In the genomic region with DNA sequence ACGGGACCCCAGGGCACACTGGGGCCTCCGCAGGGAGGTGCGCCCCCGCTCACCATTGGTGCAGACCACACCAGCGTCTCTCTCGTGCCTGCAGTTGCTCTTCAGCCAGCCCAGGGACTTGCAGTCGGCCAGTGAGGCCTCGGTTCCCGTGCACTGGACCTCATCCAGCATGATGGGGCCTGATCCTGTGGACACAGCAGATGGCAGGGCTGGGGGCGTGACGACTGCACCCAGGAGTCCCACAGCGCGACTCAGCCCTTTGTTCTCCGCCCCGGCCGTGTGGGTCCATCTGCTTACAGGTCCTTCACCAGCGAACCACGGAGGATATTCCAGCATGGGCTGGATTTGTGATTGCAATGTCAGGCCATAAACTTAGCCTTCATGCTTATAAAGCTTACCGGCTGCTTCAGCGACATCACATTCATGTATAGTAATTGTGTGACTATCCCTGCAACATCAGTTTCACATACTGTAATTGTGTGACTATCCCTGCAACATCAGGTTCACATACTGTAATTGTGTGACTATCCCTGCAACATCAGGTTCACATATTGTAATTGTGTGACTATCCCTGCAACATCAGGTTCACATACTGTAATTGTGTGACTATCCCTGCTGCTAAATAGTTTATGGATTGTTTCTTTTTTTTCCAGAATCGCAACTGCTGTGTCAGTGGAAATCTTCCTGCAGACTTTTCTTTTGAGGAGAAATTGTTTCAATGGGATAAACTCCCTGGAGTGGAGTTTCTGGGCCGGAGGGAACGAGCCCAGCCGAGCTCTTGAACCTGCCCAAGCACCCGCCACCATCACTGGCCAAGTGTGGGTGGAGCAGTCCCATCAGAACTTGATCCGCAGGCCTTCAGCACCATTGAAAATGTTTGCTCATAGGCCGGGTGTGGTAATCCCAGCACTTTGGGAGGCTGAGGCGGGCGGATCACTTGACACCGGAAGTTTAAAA, we compare ENCODE assay signal across 8 cellular contexts. TPM values are rescaled to one million over a fixed set of nuclear protein-coding genes. Genes with fewer than 3 reads are reported as not detected.
DNase-seq lines count a peak whose midpoint lies in the region; ATAC-seq, FAIRE-seq and TF ChIP-seq lines count a peak whose summit lies in the region.

No MANE protein-coding gene starts in this region.

- no peaks in the 10 kb centered on the region for H3K9me3 Mint-ChIP-seq in activated T-helper 1 cell treated with anti-CD3 and anti-CD28 coated beads, Interleukin-12 subunit alpha, Interleukin-12 subunit beta, Interleukin-2, Interleukin-4 antibody, amounts not matched to agents 30 ng/mL and 10 ng/mL and 1 ng/mL, durations not matched to agents 14 hours and 24 hours and 36 hours

- H3K9me3 ChIP-seq in H1 (ENCODE audit: insufficient read depth in 2 of 2, low read depth in 1 of 2, low read length in 1 of 2): no peaks in the 10 kb centered on the region

- no peak overlapping the region for H3K4ac ChIP-seq in H1 (replicated peaks; ENCODE audit: insufficient read length, low read depth, low read length)

- no peak overlapping the region for H3K4me3 ChIP-seq in H1 (ENCODE audit: extremely low read depth in 1 of 4, insufficient read depth in 2 of 4, low read depth in 3 of 4, low read length in 4 of 4)

- no peak overlapping the region for H2AFZ ChIP-seq in H1 (ENCODE audit: low read length)

- no peak overlapping the region for H3K4me3 Mint-ChIP-seq in activated T-helper 1 cell treated with anti-CD3 and anti-CD28 coated beads, Interleukin-12 subunit alpha, Interleukin-12 subunit beta, Interleukin-2, Interleukin-4 antibody, amounts not matched to agents 30 ng/mL and 10 ng/mL and 1 ng/mL, durations not matched to agents 14 hours and 24 hours and 36 hours

- H4K8ac ChIP-seq in H1 (ENCODE audit: extremely low read depth, insufficient read depth, low read length): no peak overlapping the region; the same call in 1 of the 2 replicates

- no peaks in the 10 kb centered on the region for H3K23me2 ChIP-seq in H1 (ENCODE audit: low read depth, low read length)

- 0 out of 2 replicates have a peak overlapping the region, but pooled peaks have one; percentile 16 for H2BK15ac ChIP-seq in H1 (ENCODE audit: low read length)

- no peak overlapping the region for H3K23ac ChIP-seq in H1 (ENCODE audit: insufficient read length)

- H3K14ac ChIP-seq in H1 (ENCODE audit: insufficient read length): no peak overlapping the region

- H3K27ac Mint-ChIP-seq in activated T-helper 1 cell treated with anti-CD3 and anti-CD28 coated beads, Interleukin-12 subunit alpha, Interleukin-12 subunit beta, Interleukin-2, Interleukin-4 antibody, amounts not matched to agents 30 ng/mL and 10 ng/mL and 1 ng/mL, durations not matched to agents 14 hours and 24 hours and 36 hours: no peak overlapping the region

- no peaks in the 10 kb centered on the region for H3K79me1 ChIP-seq in H1 (ENCODE audit: low read depth, low read length)

- no peak overlapping the region; a peak in 1 of 4 replicates for H3K4me2 ChIP-seq in H1 (ENCODE audit: insufficient read depth in 1 of 2, low read depth in 2 of 2, low read length in 2 of 2)

- no peak for TF ChIP-seq CTCF in H1 (IDR thresholded peaks at IDR 0.05; ENCODE audit: control extremely low read depth in 1 of 3, insufficient read depth in 1 of 3, low read depth in 1 of 3, low read length in 3 of 3)

- H3K36me3 ChIP-seq in H1 (ENCODE audit: control insufficient read depth in 2 of 4, insufficient read depth in 4 of 4, low read length in 3 of 4): no peaks in the 10 kb centered on the region; a peak in 2 of 8 replicates

- no peak for TF ChIP-seq POLR2A in H1 (IDR thresholded peaks at IDR 0.05; ENCODE audit: control extremely low read depth in 1 of 2, low read depth in 2 of 2, low read length in 2 of 2)

- peak; percentile 78 for DNase-seq in ELR (ENCODE audit: low read depth)
- peak; percentile 66 for DNase-seq in NCI-H460 (ENCODE audit: extremely low read depth, low read depth)
- no peak for DNase-seq in H1 (ENCODE audit: low read depth in 1 of 2, low spot score in 2 of 2)
- DNase-seq in mucosa of gallbladder (ENCODE audit: low spot score): peak; percentile 71
- no peak for DNase-seq in hepatic stellate cell (ENCODE audit: low spot score)
- DNase-seq in GM19238 (ENCODE audit: insufficient read length, low spot score): no peak
- DNase-seq in activated T-helper 1 cell treated with anti-CD3 and anti-CD28 coated beads, Interleukin-12 subunit alpha, Interleukin-12 subunit beta, Interleukin-2, Interleukin-4 antibody, amounts not matched to agents 30 ng/mL and 10 ng/mL and 1 ng/mL, durations not matched to agents 14 hours and 24 hours and 36 hours (ENCODE audit: low spot score): no peak

- peak overlapping the region; percentile 71; the same call in 1 of the 2 replicates for H2BK5ac ChIP-seq in H1 (ENCODE audit: low read depth, low read length)

- peak overlapping the region; percentile 48; the same call in 1 of the 2 replicates for H3K18ac ChIP-seq in H1 (ENCODE audit: extremely low read depth, low read length)

- peaks cover 2% of the 10 kb centered on the region for H3K27me3 Mint-ChIP-seq in activated T-helper 1 cell treated with anti-CD3 and anti-CD28 coated beads, Interleukin-12 subunit alpha, Interleukin-12 subunit beta, Interleukin-2, Interleukin-4 antibody, amounts not matched to agents 30 ng/mL and 10 ng/mL and 1 ng/mL, durations not matched to agents 14 hours and 24 hours and 36 hours (ENCODE audit: insufficient read depth)

- WGBS in H1 (ENCODE audit: extremely low coverage in 1 of 2, insufficient coverage in 1 of 2, insufficient read length in 1 of 2, insufficient replicate concordance in 2 of 2, low coverage in 1 of 2, low lambda C conversion rate in 2 of 2, missing lambda C conversion rate in 1 of 2), 2 experiments: 89% methylated on average over 26 of the region's 30 CpGs; no CpG with 5 or more reads in 1 of the 2 experiments

- TF ChIP-seq EP300 in H1 (IDR thresholded peaks at IDR 0.05; ENCODE audit: borderline replicate concordance in 1 of 2, low read depth in 2 of 2, low read length in 2 of 2): no peak

- no peaks in the 10 kb centered on the region; a peak in 1 of 4 replicates for H3K79me2 ChIP-seq in H1 (ENCODE audit: control insufficient read depth in 1 of 2, insufficient read depth in 2 of 2, low read length in 2 of 2)

- intact Hi-C loops in activated T-helper 1 cell treated with anti-CD3 and anti-CD28 coated beads, Interleukin-12 subunit alpha, Interleukin-12 subunit beta, Interleukin-2, Interleukin-4 antibody, amounts not matched to agents 30 ng/mL and 10 ng/mL and 1 ng/mL, durations not matched to agents 14 hours and 24 hours and 36 hours (cut with micrococcal nuclease): no loop called here

- H4K5ac ChIP-seq in H1 (ENCODE audit: insufficient read length, low read depth, low read length): no peak overlapping the region

- H4K91ac ChIP-seq in H1 (replicated peaks; ENCODE audit: insufficient read length, low read length): no peak overlapping the region

- H3K27ac ChIP-seq in H1 (ENCODE audit: low read depth, low read length): no peak overlapping the region

- no peak overlapping the region for H2BK20ac ChIP-seq in H1 (ENCODE audit: low read length)

- peaks cover 18% of the 10 kb centered on the region for H3K4me1 Mint-ChIP-seq in activated T-helper 1 cell treated with anti-CD3 and anti-CD28 coated beads, Interleukin-12 subunit alpha, Interleukin-12 subunit beta, Interleukin-2, Interleukin-4 antibody, amounts not matched to agents 30 ng/mL and 10 ng/mL and 1 ng/mL, durations not matched to agents 14 hours and 24 hours and 36 hours (ENCODE audit: low read depth)

- no peaks in the 10 kb centered on the region for H3K27me3 ChIP-seq in H1 (replicated peaks in 1 of 4; ENCODE audit: control insufficient read depth in 3 of 4, extremely low read depth in 1 of 4, insufficient read depth in 3 of 4, low read length in 3 of 4)

- no peak overlapping the region for H3K56ac ChIP-seq in H1 (replicated peaks; ENCODE audit: insufficient read length, low read depth, low read length)

- TF ChIP-seq RAD21 in H1 (IDR thresholded peaks at IDR 0.05 in 1 of 2, conservative IDR thresholded peaks at IDR 0.05 in 1 of 2; ENCODE audit: low read depth in 2 of 2, low read length in 2 of 2): no peak

- H3K9ac ChIP-seq in H1 (replicated peaks in 1 of 4; ENCODE audit: extremely low read depth in 1 of 4, low read depth in 3 of 4, low read length in 3 of 4): no peak overlapping the region

- POLR2A ChIA-PET in H1 (lab: Charles Lee; ENCODE audit: partially characterized antibody): interaction anchor here (1.0 to 1.2 kb wide), 2 partner anchors 133 to 135 kb away, joined by 3 read pairs; a partner anchor contains a TSS

- CTCF ChIA-PET in H1 (lab: Charles Lee; ENCODE audit: partially characterized antibody): interaction anchor here (0.7 to 5.4 kb wide), 8 partner anchors 9 to 109 kb away, joined by 3 to 35 read pairs (median 3); no protein-coding TSS in a partner anchor

- peaks cover 0 to 13% (median 8%) of the 10 kb centered on the region in 4 experiments; a peak in 5 of 7 replicates for H3K4me1 ChIP-seq in H1 (replicated peaks in 1 of 4; ENCODE audit: control insufficient read depth in 3 of 4, insufficient read depth in 4 of 4, low read length in 3 of 4)

- ATAC-seq in HG03196 (IDR thresholded peaks at IDR 0.05; ENCODE audit: unreplicated experiment): no peak

- H2AK5ac ChIP-seq in H1 (ENCODE audit: low read depth, low read length): peak overlapping the region; percentile 75; the same call in 1 of the 2 replicates

- H3K36me3 Mint-ChIP-seq in activated T-helper 1 cell treated with anti-CD3 and anti-CD28 coated beads, Interleukin-12 subunit alpha, Interleukin-12 subunit beta, Interleukin-2, Interleukin-4 antibody, amounts not matched to agents 30 ng/mL and 10 ng/mL and 1 ng/mL, durations not matched to agents 14 hours and 24 hours and 36 hours (ENCODE audit: low read depth): peaks cover 19% of the 10 kb centered on the region

- no peak overlapping the region for H2BK120ac ChIP-seq in H1 (replicated peaks; ENCODE audit: low read depth, low read length)

- FAIRE-seq in H1 (lab: Jason Lieb, UNC): no peak

- peaks cover 0 to 5% of the 10 kb centered on the region in 2 experiments for H4K20me1 ChIP-seq in H1 (replicated peaks in 1 of 2; ENCODE audit: control insufficient read depth in 1 of 2, insufficient read depth in 2 of 2, low read length in 2 of 2)

- H2BK12ac ChIP-seq in H1 (ENCODE audit: low read depth, low read length): peak overlapping the region; percentile 27; the same call in 1 of the 2 replicates

RNA-seq across cellular contexts. Expression of a gene that starts 4.8 kb away (rescaled TPM):
- total RNA-seq in NCI-H460 (2014; rRNA removed; shearing (Covaris generic)): 383 and 441 TPM in 2 replicates
- polyA plus RNA-seq in NCI-H460 (2014; cell fraction: nucleus; rRNA removed): 1,330 and 1,442 TPM in 2 replicates
- 53.8 and 56.1 TPM in 2 replicates for total RNA-seq in H1 (2021; fragmentation: NEBNext Ultra II Directional; extraction: Animal tissue kit (Norgen Biotek cat#: 25700))
- polyA plus RNA-seq in H1 (2011; rRNA removed): 61.6 and 87.5 TPM in 2 replicates
- polyA plus RNA-seq in H1 (2011; cell fraction: cytosol; rRNA removed): 27.3 TPM
- polyA plus RNA-seq in H1 (2011; cell fraction: nucleus; rRNA removed): 94.7 TPM
- polyA plus RNA-seq in H1 (2012, experiment 1 of 2): 60.4 to 89.3 TPM (median 80.4 TPM) in 4 replicates
- polyA plus RNA-seq in H1 (2012, experiment 2 of 2): 91.4 TPM
- polyA plus RNA-seq in H1 (2013, experiment 1 of 2): 75.5 TPM
- polyA plus RNA-seq in H1 (2013, experiment 2 of 2): 60.2 TPM
- polyA minus RNA-seq in H1 (2011; rRNA and poly(A)+ RNA removed): 39.2 and 40.3 TPM in 2 replicates
- polyA minus RNA-seq in H1 (2011; cell fraction: cytosol; rRNA and poly(A)+ RNA removed): 57.8 TPM
- 38.8 TPM for polyA minus RNA-seq in H1 (2011; cell fraction: nucleus; rRNA and poly(A)+ RNA removed)
- 761 TPM for total RNA-seq in mucosa of gallbladder
- total RNA-seq in activated T-helper 1 cell treated with anti-CD3 and anti-CD28 coated beads, Interleukin-12 subunit alpha, Interleukin-12 subunit beta, Interleukin-2, Interleukin-4 antibody, amounts not matched to agents 30 ng/mL and 10 ng/mL and 1 ng/mL, durations not matched to agents 14 hours and 24 hours and 36 hours: 75.3 and 78.5 TPM in 2 replicates

RNA-seq across cellular contexts. Expression of a gene that starts 34.7 kb away (rescaled TPM):
- 36.1 and 38.4 TPM in 2 replicates for total RNA-seq in NCI-H460 (2014; rRNA removed; shearing (Covaris generic))
- polyA plus RNA-seq in NCI-H460 (2014; cell fraction: nucleus; rRNA removed): 27.1 and 27.8 TPM in 2 replicates
- 30.7 and 32.6 TPM in 2 replicates for total RNA-seq in H1 (2021; fragmentation: NEBNext Ultra II Directional; extraction: Animal tissue kit (Norgen Biotek cat#: 25700))
- 23.0 and 28.3 TPM in 2 replicates for polyA plus RNA-seq in H1 (2011; rRNA removed)
- 19.0 TPM for polyA plus RNA-seq in H1 (2011; cell fraction: cytosol; rRNA removed)
- 28.5 TPM for polyA plus RNA-seq in H1 (2011; cell fraction: nucleus; rRNA removed)
- 19.2 to 24.9 TPM (median 22.0 TPM) in 4 replicates for polyA plus RNA-seq in H1 (2012, experiment 1 of 2)
- polyA plus RNA-seq in H1 (2012, experiment 2 of 2): 28.3 TPM
- polyA plus RNA-seq in H1 (2013, experiment 1 of 2): 21.6 TPM
- polyA plus RNA-seq in H1 (2013, experiment 2 of 2): 24.5 TPM
- polyA minus RNA-seq in H1 (2011; rRNA and poly(A)+ RNA removed): 23.3 and 23.8 TPM in 2 replicates
- polyA minus RNA-seq in H1 (2011; cell fraction: cytosol; rRNA and poly(A)+ RNA removed): 28.7 TPM
- polyA minus RNA-seq in H1 (2011; cell fraction: nucleus; rRNA and poly(A)+ RNA removed): 13.1 TPM
- 132 TPM for total RNA-seq in mucosa of gallbladder
- 54.7 and 57.3 TPM in 2 replicates for total RNA-seq in activated T-helper 1 cell treated with anti-CD3 and anti-CD28 coated beads, Interleukin-12 subunit alpha, Interleukin-12 subunit beta, Interleukin-2, Interleukin-4 antibody, amounts not matched to agents 30 ng/mL and 10 ng/mL and 1 ng/mL, durations not matched to agents 14 hours and 24 hours and 36 hours

RNA-seq across cellular contexts. Expression of a gene that starts 49.1 kb away (rescaled TPM):
- total RNA-seq in NCI-H460 (2014; rRNA removed; shearing (Covaris generic)): 0.22 TPM in 1 of 2 replicates, not detected in the other
- polyA plus RNA-seq in NCI-H460 (2014; cell fraction: nucleus; rRNA removed): not detected in 2 replicates
- 2.5 and 3.5 TPM in 2 replicates for total RNA-seq in H1 (2021; fragmentation: NEBNext Ultra II Directional; extraction: Animal tissue kit (Norgen Biotek cat#: 25700))
- 1.5 and 2.1 TPM in 2 replicates for polyA plus RNA-seq in H1 (2011; rRNA removed)
- 1.1 TPM for polyA plus RNA-seq in H1 (2011; cell fraction: cytosol; rRNA removed)
- 1.8 TPM for polyA plus RNA-seq in H1 (2011; cell fraction: nucleus; rRNA removed)
- polyA plus RNA-seq in H1 (2012, experiment 1 of 2): 1.4 to 2.4 TPM (median 1.9 TPM) in 4 replicates
- 2.1 TPM for polyA plus RNA-seq in H1 (2012, experiment 2 of 2)
- 0.83 TPM for polyA plus RNA-seq in H1 (2013, experiment 1 of 2)
- 0.87 TPM for polyA plus RNA-seq in H1 (2013, experiment 2 of 2)
- polyA minus RNA-seq in H1 (2011; rRNA and poly(A)+ RNA removed): 0.44 and 0.49 TPM in 2 replicates
- polyA minus RNA-seq in H1 (2011; cell fraction: cytosol; rRNA and poly(A)+ RNA removed): 0.95 TPM
- polyA minus RNA-seq in H1 (2011; cell fraction: nucleus; rRNA and poly(A)+ RNA removed): 1.3 TPM
- 45.3 TPM for total RNA-seq in mucosa of gallbladder
- total RNA-seq in activated T-helper 1 cell treated with anti-CD3 and anti-CD28 coated beads, Interleukin-12 subunit alpha, Interleukin-12 subunit beta, Interleukin-2, Interleukin-4 antibody, amounts not matched to agents 30 ng/mL and 10 ng/mL and 1 ng/mL, durations not matched to agents 14 hours and 24 hours and 36 hours: not detected in 2 replicates

RNA-seq across cellular contexts. Expression of a gene that starts 49.7 kb away (rescaled TPM):
- 24.1 and 25.4 TPM in 2 replicates for total RNA-seq in NCI-H460 (2014; rRNA removed; shearing (Covaris generic))
- polyA plus RNA-seq in NCI-H460 (2014; cell fraction: nucleus; rRNA removed): 7.4 and 13.2 TPM in 2 replicates
- total RNA-seq in H1 (2021; fragmentation: NEBNext Ultra II Directional; extraction: Animal tissue kit (Norgen Biotek cat#: 25700)): 42.7 and 43.3 TPM in 2 replicates
- polyA plus RNA-seq in H1 (2011; rRNA removed): 18.2 and 21.5 TPM in 2 replicates
- polyA plus RNA-seq in H1 (2011; cell fraction: cytosol; rRNA removed): 13.1 TPM
- polyA plus RNA-seq in H1 (2011; cell fraction: nucleus; rRNA removed): 14.3 TPM
- 37.1 to 40.2 TPM (median 38.3 TPM) in 4 replicates for polyA plus RNA-seq in H1 (2012, experiment 1 of 2)
- 38.8 TPM for polyA plus RNA-seq in H1 (2012, experiment 2 of 2)
- 36.5 TPM for polyA plus RNA-seq in H1 (2013, experiment 1 of 2)
- polyA plus RNA-seq in H1 (2013, experiment 2 of 2): 47.3 TPM
- polyA minus RNA-seq in H1 (2011; rRNA and poly(A)+ RNA removed): 12.9 and 16.2 TPM in 2 replicates
- 14.9 TPM for polyA minus RNA-seq in H1 (2011; cell fraction: cytosol; rRNA and poly(A)+ RNA removed)
- polyA minus RNA-seq in H1 (2011; cell fraction: nucleus; rRNA and poly(A)+ RNA removed): 9.5 TPM
- 377 TPM for total RNA-seq in mucosa of gallbladder
- total RNA-seq in activated T-helper 1 cell treated with anti-CD3 and anti-CD28 coated beads, Interleukin-12 subunit alpha, Interleukin-12 subunit beta, Interleukin-2, Interleukin-4 antibody, amounts not matched to agents 30 ng/mL and 10 ng/mL and 1 ng/mL, durations not matched to agents 14 hours and 24 hours and 36 hours: 1.0 and 1.1 TPM in 2 replicates

Comparison
In these comparisons a context has a peak if more than half of its experiments do, and no peak if none do; other contexts are left out.
1. DNase-seq: peak in ELR (single experiment), NCI-H460 (single experiment) and mucosa of gallbladder (single experiment); none in H1 (0 of 2), hepatic stellate cell (single experiment), GM19238 (single experiment) and activated T-helper 1 cell treated with anti-CD3 and anti-CD28 coated beads, Interleukin-12 subunit alpha, Interleukin-12 subunit beta, Interleukin-2, Interleukin-4 antibody, amounts not matched to agents 30 ng/mL and 10 ng/mL and 1 ng/mL, durations not matched to agents 14 hours and 24 hours and 36 hours (single experiment).
2. RNA of a gene that starts 49.1 kb away (total RNA-seq): 45.3 TPM in mucosa of gallbladder (single experiment); 2.5 to 3.5 TPM in H1, 0.22 TPM in NCI-H460 and not detected in activated T-helper 1 cell treated with anti-CD3 and anti-CD28 coated beads, Interleukin-12 subunit alpha, Interleukin-12 subunit beta, Interleukin-2, Interleukin-4 antibody, amounts not matched to agents 30 ng/mL and 10 ng/mL and 1 ng/mL, durations not matched to agents 14 hours and 24 hours and 36 hours; every median in the first group is over 10 times any median in the second.